ENCODE assay signal across 8 cellular contexts in the genomic region with DNA sequence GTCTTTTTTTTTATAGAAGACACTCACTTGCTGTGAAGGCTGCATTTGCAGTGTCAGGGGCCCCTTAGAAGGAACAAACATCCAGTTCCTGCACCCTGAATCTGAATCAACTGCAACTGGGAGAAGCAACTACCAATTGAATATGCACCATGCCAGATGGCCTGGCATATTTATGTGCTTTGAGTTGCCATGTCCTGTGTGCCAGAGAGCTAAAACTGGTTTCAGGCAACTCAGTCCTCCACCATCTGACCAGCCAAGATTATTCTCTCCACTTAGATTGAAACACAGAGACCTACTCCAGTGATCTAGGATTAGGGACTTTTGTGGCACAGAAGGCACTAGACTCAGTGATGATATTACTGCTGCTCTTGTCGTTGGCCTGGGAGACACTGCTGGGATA.
"Had no signal": no experiment of that assay in that cellular context is flagged by ENCODE, and none has a peak within 500 bp of the region (broad histone marks: within the 10 kb centered on the region; RNA-seq: fewer than 3 reads in every experiment).

No MANE protein-coding gene starts in this region.

- H3K4me3 ChIP-seq: GM23248 had no signal

- FAIRE-seq: HepG2 had no signal

- DNase-seq: GM23248, GOT3, H9, HCEC 1CT, KBM-7 had no signal

- H3K27ac ChIP-seq: GM23248, HL-60, KMS-11 had no signal
